10 cellular contexts compared by ENCODE assay signal in the genomic region with DNA sequence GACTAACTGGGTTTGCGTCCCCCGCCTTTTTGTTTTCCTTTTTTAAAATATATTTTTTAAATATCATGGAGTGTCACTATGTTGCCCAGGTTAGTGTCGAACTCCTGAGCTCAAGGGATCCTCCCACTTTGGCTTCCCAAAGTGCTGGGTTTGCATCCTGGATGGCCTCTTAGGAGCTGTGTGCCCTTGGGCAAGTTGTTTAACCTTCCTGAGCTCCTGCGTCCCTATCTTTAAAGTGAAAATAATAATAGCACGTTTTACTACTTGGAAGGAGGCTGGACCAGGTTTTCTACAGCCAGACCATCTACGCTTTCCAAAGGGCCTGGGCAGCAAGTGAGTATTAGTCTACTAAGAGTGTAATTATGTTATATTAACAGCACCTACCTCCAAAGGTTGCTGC. TPM values are rescaled to one million over a fixed set of nuclear protein-coding genes. Genes with fewer than 3 reads are reported as not detected.
DNase-seq lines count a peak whose midpoint lies in the region; ATAC-seq, FAIRE-seq and TF ChIP-seq lines count a peak whose summit lies in the region.
"Had no signal": no experiment of that assay in that cellular context is flagged by ENCODE, and none has a peak within 500 bp of the region (broad histone marks: within the 10 kb centered on the region; RNA-seq: fewer than 3 reads in every experiment).

No MANE protein-coding gene starts in this region.

- H3K9me1 ChIP-seq in keratinocyte (ENCODE audit: control insufficient read depth, extremely low read depth, insufficient read depth, low read length), result no peaks in the 10 kb centered on the region

- peak overlapping the region; percentile 66 for H3K4me3 Mint-ChIP-seq in activated CD4-positive, alpha-beta T cell treated with anti-CD3 and anti-CD28 coated beads for 36 hours
- peak overlapping the region; percentile 65 for H3K4me3 Mint-ChIP-seq in activated T-helper 1 cell treated with anti-CD3 and anti-CD28 coated beads, Interleukin-12 subunit alpha, Interleukin-12 subunit beta, Interleukin-2, Interleukin-4 antibody, amounts not matched to agents 30 ng/mL and 10 ng/mL and 1 ng/mL, durations not matched to agents 14 hours and 24 hours and 36 hours
- H3K4me3 Mint-ChIP-seq in stimulated activated naive B cell treated with anti-CD40 and anti-IgM and Interleukin-4, amounts not matched to agents 10 μg/mL and 1 μg/mL and 100 μg/mL, for 72 hours, result peak overlapping the region in 1 of 2 donors; percentile 83

- peak overlapping the region; percentile 80 for H3K4me2 ChIP-seq in keratinocyte (ENCODE audit: control insufficient read depth, extremely low read depth, insufficient read depth, low read depth, low read length)

- H3K27ac ChIP-seq in keratinocyte (ENCODE audit: control insufficient read depth, insufficient read depth, low read length), result peak overlapping the region; percentile 38
- peak overlapping the region; percentile 75 for H3K27ac ChIP-seq in stomach smooth muscle (ENCODE audit: low read length)

- H3K4me1 ChIP-seq in keratinocyte (ENCODE audit: control insufficient read depth, extremely low read depth, insufficient read depth, low read length) (peaks cover 23% of the 10 kb centered on the region), stomach smooth muscle (ENCODE audit: control insufficient read depth, insufficient read depth, low read length) (peaks cover 10% of the 10 kb centered on the region)

- H3K27me3 Mint-ChIP-seq in activated CD4-positive, alpha-beta T cell treated with anti-CD3 and anti-CD28 coated beads for 36 hours, result peaks cover 14% of the 10 kb centered on the region
- H3K27me3 Mint-ChIP-seq in activated T-helper 1 cell treated with anti-CD3 and anti-CD28 coated beads, Interleukin-12 subunit alpha, Interleukin-12 subunit beta, Interleukin-2, Interleukin-4 antibody, amounts not matched to agents 30 ng/mL and 10 ng/mL and 1 ng/mL, durations not matched to agents 14 hours and 24 hours and 36 hours (ENCODE audit: insufficient read depth), result peaks cover 12% of the 10 kb centered on the region
- peaks cover 24% of the 10 kb centered on the region in 2 donors for H3K27me3 Mint-ChIP-seq in stimulated activated naive B cell treated with anti-CD40 and anti-IgM and Interleukin-4, amounts not matched to agents 10 μg/mL and 1 μg/mL and 100 μg/mL, for 72 hours

- CTCF ChIA-PET in activated CD4-positive, alpha-beta T cell treated with anti-CD3 and anti-CD28 coated beads for 36 hours (lab: Charles Lee), result interaction anchor here (0.6 to 1.5 kb wide), 3 partner anchors 19 to 361 kb away, joined by 3 read pairs; no protein-coding TSS in a partner anchor

- no peak for TF ChIP-seq CTCF in keratinocyte (optimal IDR thresholded peaks at IDR 0.05 in 1 of 3, IDR thresholded peaks at IDR 0.05 in 1 of 3, conservative IDR thresholded peaks at IDR 0.05 in 1 of 3; ENCODE audit: extremely low read depth in 1 of 3, insufficient read depth in 2 of 3, low read length in 3 of 3)

- H3K9me3 ChIP-seq in keratinocyte (ENCODE audit: control insufficient read depth, low read depth, low read length), result no peaks in the 10 kb centered on the region
- H3K9me3 ChIP-seq in stomach smooth muscle (ENCODE audit: control insufficient read depth in 2 of 2, low read length in 2 of 2), result no peaks in the 10 kb centered on the region

- intact Hi-C loops in activated CD4-positive, alpha-beta T cell treated with anti-CD3 and anti-CD28 coated beads for 36 hours (cut with DNase I, micrococcal nuclease), result no loop called here
- intact Hi-C loops in activated T-helper 1 cell treated with anti-CD3 and anti-CD28 coated beads, Interleukin-12 subunit alpha, Interleukin-12 subunit beta, Interleukin-2, Interleukin-4 antibody, amounts not matched to agents 30 ng/mL and 10 ng/mL and 1 ng/mL, durations not matched to agents 14 hours and 24 hours and 36 hours (cut with micrococcal nuclease), result no loop called here

- no peak overlapping the region for H3K27ac Mint-ChIP-seq in activated CD4-positive, alpha-beta T cell treated with anti-CD3 and anti-CD28 coated beads for 36 hours
- no peak overlapping the region for H3K27ac Mint-ChIP-seq in activated T-helper 1 cell treated with anti-CD3 and anti-CD28 coated beads, Interleukin-12 subunit alpha, Interleukin-12 subunit beta, Interleukin-2, Interleukin-4 antibody, amounts not matched to agents 30 ng/mL and 10 ng/mL and 1 ng/mL, durations not matched to agents 14 hours and 24 hours and 36 hours
- no peak overlapping the region for H3K27ac Mint-ChIP-seq in stimulated activated naive B cell treated with anti-CD40 and anti-IgM and Interleukin-4, amounts not matched to agents 10 μg/mL and 1 μg/mL and 100 μg/mL, for 72 hours

- H4K20me1 ChIP-seq in keratinocyte (ENCODE audit: control insufficient read depth, extremely low read depth, insufficient read depth, low read length), result no peaks in the 10 kb centered on the region

- DNase-seq in activated CD4-positive, alpha-beta T cell treated with anti-CD3 and anti-CD28 coated beads for 36 hours, result no peak
- DNase-seq in activated CD4-positive, alpha-beta T cell treated with anti-CD3 and anti-CD28 coated beads for 1 hour, result no peak
- DNase-seq in activated T-helper 1 cell treated with anti-CD3 and anti-CD28 coated beads, Interleukin-12 subunit alpha, Interleukin-12 subunit beta, Interleukin-2, Interleukin-4 antibody, amounts not matched to agents 30 ng/mL and 10 ng/mL and 1 ng/mL, durations not matched to agents 14 hours and 24 hours and 36 hours (ENCODE audit: low spot score), result no peak
- no peak for DNase-seq in keratinocyte (ENCODE audit: low read depth, low spot score)
- DNase-seq in HuH-7 (ENCODE audit: low spot score), result no peak
- DNase-seq in DMS153 treated with DMSO at 0.1 percent for 48 hours (lab: John Stamatoyannopoulos, UW; ENCODE audit: unreplicated experiment), result no peak
- DNase-seq in stimulated activated naive B cell treated with anti-CD40 and anti-IgM and Interleukin-4, amounts not matched to agents 10 μg/mL and 1 μg/mL and 100 μg/mL, for 72 hours, result no peak
- DNase-seq: SIG-M5 had no signal

- POLR2A ChIA-PET in activated CD4-positive, alpha-beta T cell treated with anti-CD3 and anti-CD28 coated beads for 36 hours (lab: Charles Lee), result no interaction called here

- no peaks in the 10 kb centered on the region for H3K9me3 Mint-ChIP-seq in activated CD4-positive, alpha-beta T cell treated with anti-CD3 and anti-CD28 coated beads for 36 hours (ENCODE audit: low read depth)
- H3K9me3 Mint-ChIP-seq in activated T-helper 1 cell treated with anti-CD3 and anti-CD28 coated beads, Interleukin-12 subunit alpha, Interleukin-12 subunit beta, Interleukin-2, Interleukin-4 antibody, amounts not matched to agents 30 ng/mL and 10 ng/mL and 1 ng/mL, durations not matched to agents 14 hours and 24 hours and 36 hours, result no peaks in the 10 kb centered on the region
- no peaks in the 10 kb centered on the region for H3K9me3 Mint-ChIP-seq in stimulated activated naive B cell treated with anti-CD40 and anti-IgM and Interleukin-4, amounts not matched to agents 10 μg/mL and 1 μg/mL and 100 μg/mL, for 72 hours

- H3K4me3 ChIP-seq in keratinocyte (ENCODE audit: control insufficient read depth in 2 of 3, extremely low read depth in 1 of 3, insufficient read depth in 2 of 3, low read depth in 1 of 3, low read length in 3 of 3) (peak overlapping the region in 2 of 3 experiments; percentile 4 to 30), stomach smooth muscle (ENCODE audit: low read length in 2 of 2) (peak overlapping the region; percentile 71 to 79)

- ATAC-seq in activated CD4-positive, alpha-beta T cell treated with anti-CD3 and anti-CD28 coated beads for 36 hours, result no peak
- no peak for ATAC-seq in stimulated activated naive B cell treated with anti-CD40 and anti-IgM and Interleukin-4, amounts not matched to agents 10 μg/mL and 1 μg/mL and 100 μg/mL, for 72 hours (replicated peaks)

- no peak for FAIRE-seq in keratinocyte (lab: Jason Lieb, UNC)
- FAIRE-seq: colon had no signal

- H3K36me3 ChIP-seq in keratinocyte (ENCODE audit: control insufficient read depth in 2 of 2, extremely low read depth in 1 of 2, insufficient read depth in 2 of 2, low read length in 2 of 2) (no peaks in the 10 kb centered on the region), stomach smooth muscle (ENCODE audit: control insufficient read depth in 2 of 2, insufficient read depth in 2 of 2, low read length in 2 of 2) (no peaks in the 10 kb centered on the region)

- no peaks in the 10 kb centered on the region for H3K27me3 ChIP-seq in keratinocyte (ENCODE audit: control insufficient read depth, extremely low read depth, insufficient read depth, low read length)
- no peaks in the 10 kb centered on the region for H3K27me3 ChIP-seq in stomach smooth muscle (ENCODE audit: control insufficient read depth in 1 of 2, insufficient read depth in 2 of 2, low read length in 2 of 2)

- H3K9ac ChIP-seq in keratinocyte (ENCODE audit: control insufficient read depth, extremely low read depth, insufficient read depth, low read length) (peak overlapping the region; percentile 29), stomach smooth muscle (ENCODE audit: low read length in 2 of 2) (peak overlapping the region; percentile 42 to 66)

- H3K79me2 ChIP-seq in keratinocyte (ENCODE audit: control insufficient read depth, insufficient read depth, low read length), result no peaks in the 10 kb centered on the region

- H3K4me1 Mint-ChIP-seq in activated CD4-positive, alpha-beta T cell treated with anti-CD3 and anti-CD28 coated beads for 36 hours, result peaks cover 18% of the 10 kb centered on the region
- peaks cover 8% of the 10 kb centered on the region for H3K4me1 Mint-ChIP-seq in activated T-helper 1 cell treated with anti-CD3 and anti-CD28 coated beads, Interleukin-12 subunit alpha, Interleukin-12 subunit beta, Interleukin-2, Interleukin-4 antibody, amounts not matched to agents 30 ng/mL and 10 ng/mL and 1 ng/mL, durations not matched to agents 14 hours and 24 hours and 36 hours (ENCODE audit: low read depth)
- H3K4me1 Mint-ChIP-seq in stimulated activated naive B cell treated with anti-CD40 and anti-IgM and Interleukin-4, amounts not matched to agents 10 μg/mL and 1 μg/mL and 100 μg/mL, for 72 hours, result peaks cover 15% of the 10 kb centered on the region in 2 donors

- dilution Hi-C loops in keratinocyte (cut with MboI; ENCODE audit: extremely low pct_ligation_motif_present, low sequenced_read_pairs), result no loop called here

- H3K36me3 Mint-ChIP-seq in activated CD4-positive, alpha-beta T cell treated with anti-CD3 and anti-CD28 coated beads for 36 hours (ENCODE audit: low read depth), result no peaks in the 10 kb centered on the region
- no peaks in the 10 kb centered on the region for H3K36me3 Mint-ChIP-seq in activated T-helper 1 cell treated with anti-CD3 and anti-CD28 coated beads, Interleukin-12 subunit alpha, Interleukin-12 subunit beta, Interleukin-2, Interleukin-4 antibody, amounts not matched to agents 30 ng/mL and 10 ng/mL and 1 ng/mL, durations not matched to agents 14 hours and 24 hours and 36 hours (ENCODE audit: low read depth)
- no peaks in the 10 kb centered on the region for H3K36me3 Mint-ChIP-seq in stimulated activated naive B cell treated with anti-CD40 and anti-IgM and Interleukin-4, amounts not matched to agents 10 μg/mL and 1 μg/mL and 100 μg/mL, for 72 hours

- H2AFZ ChIP-seq in keratinocyte (ENCODE audit: control insufficient read depth, low read length), result peak overlapping the region; percentile 71

RNA-seq across cellular contexts. Expression of a gene that starts 44.2 kb away (rescaled TPM):
- not detected for total RNA-seq in activated CD4-positive, alpha-beta T cell treated with anti-CD3 and anti-CD28 coated beads for 36 hours
- total RNA-seq in activated T-helper 1 cell treated with anti-CD3 and anti-CD28 coated beads, Interleukin-12 subunit alpha, Interleukin-12 subunit beta, Interleukin-2, Interleukin-4 antibody, amounts not matched to agents 30 ng/mL and 10 ng/mL and 1 ng/mL, durations not matched to agents 14 hours and 24 hours and 36 hours, result not detected in 2 replicates
- not detected in 3 replicates for polyA plus RNA-seq in keratinocyte
- not detected for polyA plus RNA-seq in keratinocyte (2011; ENCODE audit: low read depth)
- polyA plus RNA-seq in keratinocyte (2011; cell fraction: cytosol; rRNA removed), result not detected in 2 replicates
- polyA plus RNA-seq in keratinocyte (2011; cell fraction: nucleus; rRNA removed), result not detected in 2 replicates
- not detected in 2 replicates for polyA plus RNA-seq in keratinocyte (2012; ENCODE audit: low replicate concordance)
- polyA minus RNA-seq in keratinocyte, result not detected in 3 replicates
- not detected for polyA minus RNA-seq in keratinocyte (2011; cell fraction: cytosol; rRNA and poly(A)+ RNA removed)
- not detected in 2 replicates for polyA minus RNA-seq in keratinocyte (2011; cell fraction: nucleus; rRNA and poly(A)+ RNA removed)

RNA-seq across cellular contexts. Expression of a gene that starts 58.7 kb away (rescaled TPM):
- total RNA-seq in activated CD4-positive, alpha-beta T cell treated with anti-CD3 and anti-CD28 coated beads for 36 hours, result under 1 TPM; 0.16 to 0.18 TPM
- 0.21 TPM in 1 of 2 replicates, not detected in the other for total RNA-seq in activated T-helper 1 cell treated with anti-CD3 and anti-CD28 coated beads, Interleukin-12 subunit alpha, Interleukin-12 subunit beta, Interleukin-2, Interleukin-4 antibody, amounts not matched to agents 30 ng/mL and 10 ng/mL and 1 ng/mL, durations not matched to agents 14 hours and 24 hours and 36 hours
- polyA plus RNA-seq in keratinocyte, result 0.03 TPM in 2 of 3 replicates, not detected in the other
- polyA plus RNA-seq in keratinocyte (2011; ENCODE audit: low read depth), result not detected
- polyA plus RNA-seq in keratinocyte (2011; cell fraction: cytosol; rRNA removed), result 0.03 TPM in 1 of 2 replicates, not detected in the other
- 0.13 TPM in 1 of 2 replicates, not detected in the other for polyA plus RNA-seq in keratinocyte (2011; cell fraction: nucleus; rRNA removed)
- 0.03 and 0.14 TPM in 2 replicates for polyA plus RNA-seq in keratinocyte (2012; ENCODE audit: low replicate concordance)
- not detected in 3 replicates for polyA minus RNA-seq in keratinocyte
- not detected for polyA minus RNA-seq in keratinocyte (2011; cell fraction: cytosol; rRNA and poly(A)+ RNA removed)
- polyA minus RNA-seq in keratinocyte (2011; cell fraction: nucleus; rRNA and poly(A)+ RNA removed), result 0.21 and 0.31 TPM in 2 replicates
